ENCODE assay signal across 1 cellular context in genomic region chr2:152157253-152157652, GRCh38.
TF ChIP-seq lines count a peak whose summit lies in the region.

No MANE protein-coding gene starts in this region.

TF ChIP-seq in HepG2, 621 proteins besides CTCF, POLR2A, EP300 and RAD21:
- TF ChIP-seq ZNF264 (CRISPR knock-in tag; IDR thresholded peaks at IDR 0.05) (peak; percentile 100), ZNF672 (CRISPR knock-in tag; IDR thresholded peaks at IDR 0.05) (no peak)
